8 cellular contexts compared by ENCODE assay signal in the genomic region with DNA sequence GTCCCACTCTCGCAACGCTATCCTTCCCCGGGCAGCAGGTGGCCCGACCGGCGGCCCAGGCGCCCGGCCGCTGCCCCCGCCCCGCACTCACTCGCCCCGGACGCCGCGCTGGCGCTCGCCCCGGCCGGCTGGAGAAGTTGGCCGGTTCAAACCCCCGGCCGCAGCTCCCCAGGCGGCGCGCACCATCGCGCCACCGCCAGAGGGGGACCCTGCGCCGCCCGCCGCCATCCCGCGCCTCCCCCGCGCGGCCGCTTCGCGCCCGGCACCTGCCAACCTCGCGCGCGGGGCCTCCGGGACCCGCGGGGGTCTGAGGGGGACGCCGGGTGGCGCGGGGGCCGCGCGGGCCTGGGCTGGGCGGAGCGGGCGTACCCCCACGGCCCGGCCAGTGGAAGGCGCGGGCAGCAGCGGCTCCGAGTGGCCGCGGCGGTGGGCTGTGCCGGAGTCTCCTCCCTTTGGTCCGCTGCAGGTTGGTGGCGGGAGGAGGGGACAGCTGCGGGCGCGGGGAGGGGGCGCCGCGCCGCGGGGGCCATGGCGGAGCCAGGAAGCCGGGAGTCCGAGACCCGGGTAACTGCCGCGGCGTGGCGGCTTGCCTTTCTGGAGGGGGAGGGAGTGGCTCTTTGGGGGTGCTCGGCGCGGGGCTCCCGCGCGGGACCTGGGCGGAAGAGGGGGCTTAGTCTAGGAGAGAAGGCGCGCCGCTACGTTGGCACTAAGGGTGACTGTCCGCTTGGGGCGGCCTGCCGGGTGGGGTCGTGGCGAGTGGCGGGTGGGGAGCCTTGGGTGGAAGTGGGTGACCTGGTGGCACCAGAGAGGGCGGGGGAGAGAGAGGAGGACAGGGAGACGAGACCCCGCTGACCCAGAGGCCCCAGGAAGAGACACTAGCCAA. TPM values are rescaled to one million over a fixed set of nuclear protein-coding genes. Genes with fewer than 3 reads are reported as not detected.
DNase-seq lines count a peak whose midpoint lies in the region; ATAC-seq and TF ChIP-seq lines count a peak whose summit lies in the region.

TSS of gene MPST (plus strand) at position 434 of the 883 bp plus-strand sequence. CDS start at position 529, 95 bp downstream.
TSS of gene TST (minus strand) at position 139 of the 883 bp plus-strand sequence. CDS start 715 bp downstream, outside the sequence.

- peak within 1 kb of the TSS; percentile 94 for H3K27ac Mint-ChIP-seq in neural progenitor cell

- CTCF ChIA-PET in PC-9 (lab: Charles Lee): interaction anchor here (0.5 to 2.7 kb wide), 6 partner anchors 13 to 243 kb away, joined by 3 to 7 read pairs (median 5); partner anchors contain the start of gene IFT27

- DNase-seq in AML-193 (lab: John Stamatoyannopoulos, UW) (peak; percentile 54 to 63), PC-9 (peak; percentile 62 to 80), globus pallidus (ENCODE audit: low spot score) (peak; percentile 86), neural progenitor cell (ENCODE audit: low spot score) (peak; percentile 93), upper lobe of right lung (peak; percentile 93)
- DNase-seq in activated naive CD4-positive, alpha-beta T cell treated with anti-CD3 and anti-CD28 coated beads, Interleukin-2, amount 50 U/mL, for 16 hours: peak; percentile 40

- peak within 1 kb of the TSS; percentile 75 for H3K4me2 ChIP-seq in PC-9
- H3K4me2 ChIP-seq in neural progenitor cell: peak within 1 kb of the TSS; percentile 98

- TF ChIP-seq CTCF in PC-9 (conservative IDR thresholded peaks at IDR 0.05) (0 out of 2 replicates have a peak, but pooled peaks have one; percentile 37), neural progenitor cell (IDR thresholded peaks at IDR 0.05) (peak; percentile 25), upper lobe of right lung (IDR thresholded peaks at IDR 0.05) (no peak)

- H4K20me1 ChIP-seq in PC-9 (ENCODE audit: insufficient read depth): peaks cover 7% of the 10 kb centered on the region; the same call in 1 of the 2 replicates
- peaks cover 64% of the 10 kb centered on the region for H4K20me1 ChIP-seq in neural progenitor cell (ENCODE audit: low read depth)

- H3K27me3 Mint-ChIP-seq in neural progenitor cell (ENCODE audit: insufficient read depth, low read depth): peaks cover 5% of the 10 kb centered on the region

- POLR2A ChIA-PET in PC-9 (lab: Charles Lee; ENCODE audit: unreplicated experiment): interaction anchor here (0.7 to 1.1 kb wide), 4 partner anchors 10 to 1126 kb away, joined by 6 to 17 read pairs (median 10); no protein-coding TSS in a partner anchor

- H3K4me3 ChIP-seq in PC-9 (peak within 1 kb of the TSS; percentile 62), neural progenitor cell (peak within 1 kb of the TSS; percentile 98), upper lobe of right lung (peak within 1 kb of the TSS; percentile 92)

- H3K9ac ChIP-seq in neural progenitor cell: peak within 1 kb of the TSS; percentile 72

- no peaks in the 10 kb centered on the region for H3K9me2 ChIP-seq in PC-9 (ENCODE audit: insufficient read depth)

- H3K4me1 ChIP-seq in PC-9 (replicated peaks; ENCODE audit: insufficient read depth) (peaks cover 42% of the 10 kb centered on the region), neural progenitor cell (peaks cover 16% of the 10 kb centered on the region), upper lobe of right lung (peaks cover 56% of the 10 kb centered on the region)

- H3K27me3 ChIP-seq in PC-9 (ENCODE audit: insufficient read depth, low read depth) (no peaks in the 10 kb centered on the region), neural progenitor cell (no peaks in the 10 kb centered on the region), upper lobe of right lung (no peaks in the 10 kb centered on the region)

- no peaks in the 10 kb centered on the region for H3K9me3 Mint-ChIP-seq in neural progenitor cell

- H3K27ac ChIP-seq in PC-9: peak within 1 kb of the TSS; percentile 17
- H3K27ac ChIP-seq in neural progenitor cell: peak within 1 kb of the TSS; percentile 93
- H3K27ac ChIP-seq in upper lobe of right lung: peak within 1 kb of the TSS; percentile 90

- intact Hi-C loops in PC-9 (cut with micrococcal nuclease; ENCODE audit: unreplicated experiment) (no loop called here), upper lobe of right lung (cut with DNase I) (no loop called here)

- H3F3A ChIP-seq in PC-9 (ENCODE audit: insufficient read depth, low read depth): peaks cover 28% of the 10 kb centered on the region; the same call in 1 of the 2 replicates
- no peaks in the 10 kb centered on the region for H3F3A ChIP-seq in neural progenitor cell (ENCODE audit: low read depth)

- H3K9me3 ChIP-seq in PC-9 (ENCODE audit: insufficient read depth, low read depth) (no peaks in the 10 kb centered on the region), neural progenitor cell (ENCODE audit: low read depth) (no peaks in the 10 kb centered on the region), upper lobe of right lung (no peaks in the 10 kb centered on the region)

- H3K4me3 Mint-ChIP-seq in neural progenitor cell: peak within 1 kb of the TSS; percentile 99

- H3K4me1 Mint-ChIP-seq in neural progenitor cell: peaks cover 28% of the 10 kb centered on the region

- ATAC-seq in GM18867 (IDR thresholded peaks at IDR 0.05; ENCODE audit: unreplicated experiment) (peak; percentile 55), HG03439 (IDR thresholded peaks at IDR 0.05; ENCODE audit: unreplicated experiment) (peak; percentile 66), upper lobe of right lung (peak; percentile 85)

- BruUV-seq in PC-9 (replicated peaks; lab: Mats Ljungman, UMichigan): no TSS peak

- peaks cover 7% of the 10 kb centered on the region for H3K36me3 Mint-ChIP-seq in neural progenitor cell

- H3K79me2 ChIP-seq in PC-9 (ENCODE audit: low read depth): peaks cover 50% of the 10 kb centered on the region
- H3K79me2 ChIP-seq in neural progenitor cell (ENCODE audit: low read depth): peaks cover 68% of the 10 kb centered on the region

- H3K36me3 ChIP-seq in PC-9 (ENCODE audit: low read depth): peaks cover 10% of the 10 kb centered on the region; the same call in 1 of the 2 replicates
- H3K36me3 ChIP-seq in neural progenitor cell: no peaks in the 10 kb centered on the region
- H3K36me3 ChIP-seq in upper lobe of right lung: peaks cover 12% of the 10 kb centered on the region

- H2AFZ ChIP-seq in PC-9 (peak within 1 kb of the TSS; percentile 88), neural progenitor cell (replicated peaks) (peak within 1 kb of the TSS; percentile 44)

RNA-seq across cellular contexts. Expression of gene MPST, which starts in this region (rescaled TPM):
- 75.9 and 109 TPM in 2 replicates for total RNA-seq in PC-9 (2021)
- 36.9 and 157 TPM in 2 replicates for total RNA-seq in neural progenitor cell (ENCODE audit: low replicate concordance)
- total RNA-seq in upper lobe of right lung: 71.4 TPM

RNA-seq across cellular contexts. Expression of gene TST, which starts in this region (rescaled TPM):
- 99.4 and 123 TPM in 2 replicates for total RNA-seq in PC-9 (2021)
- total RNA-seq in neural progenitor cell (ENCODE audit: low replicate concordance): 21.5 and 53.4 TPM in 2 replicates
- total RNA-seq in upper lobe of right lung: 48.1 TPM

Comparison
In these comparisons a context has a peak if more than half of its experiments do, and no peak if none do; other contexts are left out.
1. Peak in every context shown above with its lines: DNase-seq, ATAC-seq, H3K4me3 ChIP-seq and H3K27ac ChIP-seq.
2. DNase-seq: peak in every context shown above with its lines; median percentile 93 in neural progenitor cell; 93 in upper lobe of right lung; 86 in globus pallidus; 71 in PC-9; 58 in AML-193; 40 in activated naive CD4-positive, alpha-beta T cell treated with anti-CD3 and anti-CD28 coated beads, Interleukin-2, amount 50 U/mL, for 16 hours.
3. H3K27ac ChIP-seq: peak in every context shown above with its lines; median percentile 93 in neural progenitor cell; 90 in upper lobe of right lung; 17 in PC-9.